1 cellular context compared by ENCODE assay signal in the genomic region with DNA sequence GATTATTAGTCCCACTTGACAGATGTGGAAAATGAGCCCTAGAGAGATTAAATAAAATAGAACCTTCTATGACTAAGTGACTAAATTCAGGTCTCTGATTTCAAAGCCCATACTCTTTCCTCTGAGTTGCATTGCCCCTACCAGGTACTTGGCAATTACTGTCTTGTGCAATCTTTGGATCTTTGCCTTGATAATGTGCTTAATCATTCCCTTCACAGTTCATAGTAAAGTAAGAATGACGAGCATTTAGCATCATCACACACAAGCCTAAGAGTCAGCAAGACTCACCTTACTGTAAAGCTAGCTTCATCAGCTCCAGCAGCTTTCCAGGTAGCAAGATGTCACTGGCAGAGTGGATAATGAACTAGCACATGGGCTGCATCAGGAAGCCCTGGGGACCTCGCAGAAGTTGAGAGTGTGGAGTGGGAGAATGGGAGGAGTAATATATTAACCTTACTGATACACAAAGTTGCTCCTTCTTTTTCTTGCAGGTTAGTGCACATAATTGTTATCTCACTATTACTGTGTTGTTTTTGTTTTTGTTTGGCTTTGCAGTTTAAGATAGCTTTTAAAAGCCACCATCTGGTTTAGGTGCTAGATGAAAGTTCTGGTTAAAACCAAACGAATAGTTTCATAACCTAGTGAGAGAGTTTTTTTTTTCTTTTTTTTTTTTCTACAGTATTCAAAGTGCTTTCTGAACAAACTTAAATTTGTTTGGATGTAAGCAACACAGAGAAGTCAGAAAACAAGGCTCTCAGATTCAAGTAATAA.
TF ChIP-seq lines count a peak whose summit lies in the region.

No MANE protein-coding gene starts in this region.

TF ChIP-seq in SK-N-SH treated with all-trans-retinoic acid at 6 μM for 48 hours, 23 proteins besides CTCF, POLR2A, EP300 and RAD21 (continued from another document):
- TF ChIP-seq, protein P1, sequence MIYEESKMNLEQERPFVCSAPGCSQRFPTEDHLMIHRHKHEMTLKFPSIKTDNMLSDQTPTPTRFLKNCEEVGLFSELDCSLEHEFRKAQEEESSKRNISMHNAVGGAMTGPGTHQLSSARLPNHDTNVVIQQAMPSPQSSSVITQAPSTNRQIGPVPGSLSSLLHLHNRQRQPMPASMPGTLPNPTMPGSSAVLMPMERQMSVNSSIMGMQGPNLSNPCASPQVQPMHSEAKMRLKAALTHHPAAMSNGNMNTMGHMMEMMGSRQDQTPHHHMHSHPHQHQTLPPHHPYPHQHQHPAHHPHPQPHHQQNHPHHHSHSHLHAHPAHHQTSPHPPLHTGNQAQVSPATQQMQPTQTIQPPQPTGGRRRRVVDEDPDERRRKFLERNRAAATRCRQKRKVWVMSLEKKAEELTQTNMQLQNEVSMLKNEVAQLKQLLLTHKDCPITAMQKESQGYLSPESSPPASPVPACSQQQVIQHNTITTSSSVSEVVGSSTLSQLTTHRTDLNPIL (CRISPR knock-in tag; IDR thresholded peaks at IDR 0.05; ENCODE audit: low read depth) = no peak
- TF ChIP-seq ZNF8 (CRISPR knock-in tag; IDR thresholded peaks at IDR 0.05) (no peak), CSDC2 (CRISPR knock-in tag; IDR thresholded peaks at IDR 0.05) (no peak)
